In genomic region chr1:204975568-204976235, GRCh38 we compare ENCODE assay signal across 8 cellular contexts.
DNase-seq lines count a peak whose midpoint lies in the region; ATAC-seq and TF ChIP-seq lines count a peak whose summit lies in the region.

No MANE protein-coding gene starts in this region.

- H3K4me3 ChIP-seq in sigmoid colon, result no peak overlapping the region

- intact Hi-C loops in left cardiac atrium (cut with DNase I) (no loop called here), sigmoid colon (cut with DNase I) (no loop called here)

- peak; percentile 47 to 90 (median 73) for TF ChIP-seq CTCF in sigmoid colon (IDR thresholded peaks at IDR 0.05)

- POLR2A ChIA-PET in activated naive CD8-positive, alpha-beta T cell treated with anti-CD3 and anti-CD28 coated beads, Interleukin-2, amount 10 ng/mL, durations not matched to agents 7 days and 5 days (lab: Charles Lee), result no interaction called here

- TF ChIP-seq POLR2A in sigmoid colon (IDR thresholded peaks at IDR 0.05), result no peak

- no peak for TF ChIP-seq EP300 in sigmoid colon (IDR thresholded peaks at IDR 0.05)

- no peaks in the 10 kb centered on the region for H3K9me3 ChIP-seq in sigmoid colon

- no peaks in the 10 kb centered on the region for H3K9me3 Mint-ChIP-seq in activated naive CD8-positive, alpha-beta T cell treated with anti-CD3 and anti-CD28 coated beads, Interleukin-2, amount 10 ng/mL, durations not matched to agents 7 days and 5 days

- peaks cover 22% of the 10 kb centered on the region for H3K27me3 Mint-ChIP-seq in activated naive CD8-positive, alpha-beta T cell treated with anti-CD3 and anti-CD28 coated beads, Interleukin-2, amount 10 ng/mL, durations not matched to agents 7 days and 5 days

- peaks cover 0 to 85% (median 42%) of the 10 kb centered on the region in 4 donors for H3K36me3 ChIP-seq in sigmoid colon

- H3K36me3 Mint-ChIP-seq in activated naive CD8-positive, alpha-beta T cell treated with anti-CD3 and anti-CD28 coated beads, Interleukin-2, amount 10 ng/mL, durations not matched to agents 7 days and 5 days, result no peaks in the 10 kb centered on the region

- H3K4me1 Mint-ChIP-seq in activated naive CD8-positive, alpha-beta T cell treated with anti-CD3 and anti-CD28 coated beads, Interleukin-2, amount 10 ng/mL, durations not matched to agents 7 days and 5 days, result peaks cover 22% of the 10 kb centered on the region

- no peak overlapping the region for H3K27ac ChIP-seq in sigmoid colon

- no peak overlapping the region for H3K4me3 Mint-ChIP-seq in activated naive CD8-positive, alpha-beta T cell treated with anti-CD3 and anti-CD28 coated beads, Interleukin-2, amount 10 ng/mL, durations not matched to agents 7 days and 5 days

- no peaks in the 10 kb centered on the region for H3K4me1 ChIP-seq in sigmoid colon

- DNase-seq in EL, result peak; percentile 50
- DNase-seq in HPDE6-E6E7 (ENCODE audit: extremely low spot score), result peak; percentile 67
- DNase-seq in SKM-1 (lab: John Stamatoyannopoulos, UW; ENCODE audit: unreplicated experiment), result peak; percentile 69
- no peak for DNase-seq in activated naive CD8-positive, alpha-beta T cell treated with anti-CD3 and anti-CD28 coated beads, Interleukin-2, amount 10 ng/mL, durations not matched to agents 7 days and 5 days
- DNase-seq in left cardiac atrium, result peak; percentile 48
- no peak for DNase-seq in sigmoid colon

- 39 to 52% methylated on average over 8 of the region's 8 CpGs for WGBS in sigmoid colon, 2 donors

- H3K27ac Mint-ChIP-seq in activated naive CD8-positive, alpha-beta T cell treated with anti-CD3 and anti-CD28 coated beads, Interleukin-2, amount 10 ng/mL, durations not matched to agents 7 days and 5 days, result no peak overlapping the region

- H3K27me3 ChIP-seq in sigmoid colon, result no peaks in the 10 kb centered on the region

- ATAC-seq in activated naive CD8-positive, alpha-beta T cell treated with anti-CD3 and anti-CD28 coated beads, Interleukin-2, amount 10 ng/mL, durations not matched to agents 7 days and 5 days (ENCODE audit: low read depth), result peak; percentile 65
- ATAC-seq in left cardiac atrium, result peak; percentile 69 to 70
- no peak for ATAC-seq in GM21515 (IDR thresholded peaks at IDR 0.05; ENCODE audit: unreplicated experiment)
- no peak for ATAC-seq in HG02852 (IDR thresholded peaks at IDR 0.05; ENCODE audit: unreplicated experiment)

Comparison
In these comparisons a context has a peak if more than half of its experiments do, and no peak if none do; other contexts are left out.
1. DNase-seq: peak in EL (single experiment), HPDE6-E6E7 (single experiment), SKM-1 (single experiment) and left cardiac atrium (single experiment); none in activated naive CD8-positive, alpha-beta T cell treated with anti-CD3 and anti-CD28 coated beads, Interleukin-2, amount 10 ng/mL, durations not matched to agents 7 days and 5 days (single experiment) and sigmoid colon (single experiment).
2. ATAC-seq: peak in activated naive CD8-positive, alpha-beta T cell treated with anti-CD3 and anti-CD28 coated beads, Interleukin-2, amount 10 ng/mL, durations not matched to agents 7 days and 5 days (single experiment) and left cardiac atrium (2 of 2); none in GM21515 (single experiment) and HG02852 (single experiment).